Comparison of ENCODE assay signal across 15 cellular contexts in the genomic region with DNA sequence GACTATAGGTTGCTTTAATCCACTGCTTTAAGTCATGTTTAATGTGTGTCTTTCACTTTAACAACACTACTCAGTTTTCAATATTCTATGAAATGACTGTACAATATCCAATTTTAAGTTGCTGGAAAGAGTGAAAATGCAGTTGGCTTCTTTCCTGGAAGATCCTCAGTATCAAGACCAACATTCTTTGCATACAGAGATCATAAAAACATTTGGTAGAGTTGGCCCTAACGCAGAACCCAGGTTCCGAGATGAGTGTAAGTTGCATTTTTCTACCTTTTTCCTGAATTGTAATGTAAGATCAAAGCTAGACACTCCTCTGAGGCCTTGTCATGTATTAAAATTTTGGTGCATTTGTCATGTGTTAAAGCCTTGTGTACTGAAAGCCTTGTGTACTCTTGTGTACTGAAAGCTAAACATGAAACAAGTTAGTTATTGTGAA. TPM values are rescaled to one million over a fixed set of nuclear protein-coding genes. Genes with fewer than 3 reads are reported as not detected.
DNase-seq lines count a peak whose midpoint lies in the region; ATAC-seq and TF ChIP-seq lines count a peak whose summit lies in the region.
"Had no signal": no experiment of that assay in that cellular context is flagged by ENCODE, and none has a peak within 500 bp of the region (broad histone marks: within the 10 kb centered on the region; RNA-seq: fewer than 3 reads in every experiment).

No MANE protein-coding gene starts in this region.

- TF ChIP-seq CTCF in cardiac fibroblast (IDR thresholded peaks at IDR 0.05; ENCODE audit: low read depth, low read length) (no peak), omental fat pad (IDR thresholded peaks at IDR 0.05) (no peak)

- no peak overlapping the region for H3K4me3 ChIP-seq in cardiac fibroblast (replicated peaks in 1 of 2; ENCODE audit: low read depth in 2 of 2, low read length in 2 of 2)
- H3K4me3 ChIP-seq: neural progenitor cell, SJSA1 had no signal

- peak; percentile 83 for DNase-seq in EH (ENCODE audit: low read depth)
- DNase-seq in LHCN-M2 (ENCODE audit: low read depth), result peak; percentile 46
- peak; percentile 79 to 80 for DNase-seq in cardiac fibroblast (ENCODE audit: low read depth in 2 of 2)
- DNase-seq in omental fat pad (ENCODE audit: low spot score), result no peak
- no peak for DNase-seq in substantia nigra (lab: John Stamatoyannopoulos, UW)
- no peak for DNase-seq in DMS153 (lab: John Stamatoyannopoulos, UW)
- DNase-seq: activated gamma-delta T cell treated with Interleukin-2 at 50 U/mL for 16 hours, DMS 273 treated with DMSO at 0.1 percent for 48 hours, NCI-H524, WERI-Rb-1 had no signal

- no peak overlapping the region for H3K27ac ChIP-seq in substantia nigra (ENCODE audit: low read depth, low read length, poor library complexity, severe bottlenecking)
- H3K27ac ChIP-seq: neural progenitor cell, SJSA1, WERI-Rb-1 had no signal

- ATAC-seq in omental fat pad (ENCODE audit: low FRiP score) (peak; percentile 88), GM19351 (IDR thresholded peaks at IDR 0.05; ENCODE audit: unreplicated experiment) (no peak), GM18519 (IDR thresholded peaks at IDR 0.05; ENCODE audit: low FRiP score, unreplicated experiment) (no peak)
- ATAC-seq: stimulated activated memory B cell treated with anti-CD40 and anti-IgM and Interleukin-4, amounts not matched to agents 10 μg/mL and 1 μg/mL and 100 μg/mL, for 72 hours had no signal

RNA-seq across cellular contexts. Expression of a gene that starts 42.9 kb away (rescaled TPM):
- 0.06 TPM in 2 replicates for total RNA-seq in LHCN-M2 (2014; rRNA removed)
- polyA plus RNA-seq in LHCN-M2 (2012), result not detected
- total RNA-seq in omental fat pad, result 10 to 100 TPM in 1 of 4 donors, 1 to 10 TPM in 3; 2.1 to 22.7 (median 3.8) TPM
- total RNA-seq: SJSA1 had no signal

Comparison
In these comparisons a context has a peak if more than half of its experiments do, and no peak if none do; other contexts are left out.
1. DNase-seq: peak in EH (single experiment), LHCN-M2 (single experiment) and cardiac fibroblast (2 of 2); none in omental fat pad (single experiment), substantia nigra (0 of 49) and DMS153 (single experiment).